ENCODE assay signal across 1 cellular context in the genomic region with DNA sequence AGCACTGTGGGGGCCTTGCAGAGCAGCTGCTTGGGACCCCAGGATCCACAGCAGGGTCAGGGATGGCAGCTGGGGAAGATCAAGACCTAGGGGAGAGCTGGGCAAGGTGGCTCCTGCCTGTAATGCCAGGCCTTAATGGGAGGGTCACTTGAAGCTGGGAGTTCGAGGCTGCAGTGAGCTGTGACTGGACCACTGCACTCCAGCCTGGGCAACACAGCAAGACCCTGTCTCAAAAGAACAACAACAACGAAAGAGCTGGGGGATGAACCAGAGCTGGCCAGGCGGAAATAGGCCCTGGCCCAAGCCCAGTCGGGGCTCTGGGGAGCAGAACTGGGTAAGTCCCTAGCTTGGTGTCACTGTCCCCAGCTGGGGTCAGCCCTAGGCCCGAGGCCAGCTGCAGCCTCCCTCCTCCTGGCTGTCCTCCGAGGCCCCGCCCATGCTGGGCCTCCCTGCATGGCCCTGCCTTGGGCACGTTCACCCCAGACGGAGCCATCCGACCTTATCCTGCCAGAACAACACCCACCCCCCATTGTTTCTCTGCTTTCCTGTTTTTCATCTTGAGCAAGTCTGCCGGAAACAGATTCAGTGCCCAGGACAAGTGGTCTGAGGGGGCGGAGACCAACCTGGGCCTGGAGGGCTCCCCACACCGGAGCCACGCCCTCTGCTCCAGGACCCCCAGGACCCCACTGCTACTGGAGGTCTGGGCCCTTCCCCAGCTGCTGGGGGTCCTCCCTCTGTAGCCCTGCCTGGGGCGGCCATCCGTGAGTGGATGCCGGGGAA.
TF ChIP-seq lines count a peak whose summit lies in the region.

No MANE protein-coding gene starts in this region.

TF ChIP-seq in K562, 482 proteins besides CTCF, POLR2A, EP300 and RAD21:
- TF ChIP-seq, protein P1, sequence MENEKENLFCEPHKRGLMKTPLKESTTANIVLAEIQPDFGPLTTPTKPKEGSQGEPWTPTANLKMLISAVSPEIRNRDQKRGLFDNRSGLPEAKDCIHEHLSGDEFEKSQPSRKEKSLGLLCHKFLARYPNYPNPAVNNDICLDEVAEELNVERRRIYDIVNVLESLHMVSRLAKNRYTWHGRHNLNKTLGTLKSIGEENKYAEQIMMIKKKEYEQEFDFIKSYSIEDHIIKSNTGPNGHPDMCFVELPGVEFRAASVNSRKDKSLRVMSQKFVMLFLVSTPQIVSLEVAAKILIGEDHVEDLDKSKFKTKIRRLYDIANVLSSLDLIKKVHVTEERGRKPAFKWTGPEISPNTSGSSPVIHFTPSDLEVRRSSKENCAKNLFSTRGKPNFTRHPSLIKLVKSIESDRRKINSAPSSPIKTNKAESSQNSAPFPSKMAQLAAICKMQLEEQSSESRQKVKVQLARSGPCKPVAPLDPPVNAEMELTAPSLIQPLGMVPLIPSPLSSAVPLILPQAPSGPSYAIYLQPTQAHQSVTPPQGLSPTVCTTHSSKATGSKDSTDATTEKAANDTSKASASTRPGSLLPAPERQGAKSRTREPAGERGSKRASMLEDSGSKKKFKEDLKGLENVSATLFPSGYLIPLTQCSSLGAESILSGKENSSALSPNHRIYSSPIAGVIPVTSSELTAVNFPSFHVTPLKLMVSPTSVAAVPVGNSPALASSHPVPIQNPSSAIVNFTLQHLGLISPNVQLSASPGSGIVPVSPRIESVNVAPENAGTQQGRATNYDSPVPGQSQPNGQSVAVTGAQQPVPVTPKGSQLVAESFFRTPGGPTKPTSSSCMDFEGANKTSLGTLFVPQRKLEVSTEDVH (IDR thresholded peaks at IDR 0.05; ENCODE audit: low read depth, partially characterized antibody) = no peak
- peak; percentile 83 for TF ChIP-seq ZNF121 (CRISPR knock-in tag; conservative IDR thresholded peaks at IDR 0.05)
- TF ChIP-seq FUS (optimal IDR thresholded peaks at IDR 0.05; ENCODE audit: low read depth, low read length) = no peak
- no peak for TF ChIP-seq FOXK1 (CRISPR knock-in tag; IDR thresholded peaks at IDR 0.05; ENCODE audit: borderline replicate concordance)
- no peak for TF ChIP-seq HDAC3 (IDR thresholded peaks at IDR 0.05; ENCODE audit: borderline replicate concordance, partially characterized antibody)
- TF ChIP-seq FOXJ2 (tag; IDR thresholded peaks at IDR 0.05) = no peak
- TF ChIP-seq, protein P2, sequence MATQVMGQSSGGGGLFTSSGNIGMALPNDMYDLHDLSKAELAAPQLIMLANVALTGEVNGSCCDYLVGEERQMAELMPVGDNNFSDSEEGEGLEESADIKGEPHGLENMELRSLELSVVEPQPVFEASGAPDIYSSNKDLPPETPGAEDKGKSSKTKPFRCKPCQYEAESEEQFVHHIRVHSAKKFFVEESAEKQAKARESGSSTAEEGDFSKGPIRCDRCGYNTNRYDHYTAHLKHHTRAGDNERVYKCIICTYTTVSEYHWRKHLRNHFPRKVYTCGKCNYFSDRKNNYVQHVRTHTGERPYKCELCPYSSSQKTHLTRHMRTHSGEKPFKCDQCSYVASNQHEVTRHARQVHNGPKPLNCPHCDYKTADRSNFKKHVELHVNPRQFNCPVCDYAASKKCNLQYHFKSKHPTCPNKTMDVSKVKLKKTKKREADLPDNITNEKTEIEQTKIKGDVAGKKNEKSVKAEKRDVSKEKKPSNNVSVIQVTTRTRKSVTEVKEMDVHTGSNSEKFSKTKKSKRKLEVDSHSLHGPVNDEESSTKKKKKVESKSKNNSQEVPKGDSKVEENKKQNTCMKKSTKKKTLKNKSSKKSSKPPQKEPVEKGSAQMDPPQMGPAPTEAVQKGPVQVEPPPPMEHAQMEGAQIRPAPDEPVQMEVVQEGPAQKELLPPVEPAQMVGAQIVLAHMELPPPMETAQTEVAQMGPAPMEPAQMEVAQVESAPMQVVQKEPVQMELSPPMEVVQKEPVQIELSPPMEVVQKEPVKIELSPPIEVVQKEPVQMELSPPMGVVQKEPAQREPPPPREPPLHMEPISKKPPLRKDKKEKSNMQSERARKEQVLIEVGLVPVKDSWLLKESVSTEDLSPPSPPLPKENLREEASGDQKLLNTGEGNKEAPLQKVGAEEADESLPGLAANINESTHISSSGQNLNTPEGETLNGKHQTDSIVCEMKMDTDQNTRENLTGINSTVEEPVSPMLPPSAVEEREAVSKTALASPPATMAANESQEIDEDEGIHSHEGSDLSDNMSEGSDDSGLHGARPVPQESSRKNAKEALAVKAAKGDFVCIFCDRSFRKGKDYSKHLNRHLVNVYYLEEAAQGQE (CRISPR knock-in tag; IDR thresholded peaks at IDR 0.05; ENCODE audit: low read depth) = no peak
TF ChIP-seq in K562: peak in this region for 1.
